19 cellular contexts compared by ENCODE assay signal in genomic region chr1:226158983-226159382, GRCh38. TPM values are rescaled to one million over a fixed set of nuclear protein-coding genes. Genes with fewer than 3 reads are reported as not detected.
A peak's percentile ranks its signal among the peaks of the same experiment; 100 is the strongest.
DNase-seq lines count a peak whose midpoint lies in the region; ATAC-seq, FAIRE-seq and TF ChIP-seq lines count a peak whose summit lies in the region.
"Had no signal": no experiment of that assay in that cellular context is flagged by ENCODE, and none has a peak within 500 bp of the region (broad histone marks: within the 10 kb centered on the region; RNA-seq: fewer than 3 reads in every experiment).

No MANE protein-coding gene starts in this region.

- H3K9me2 ChIP-seq in OCI-LY7 (ENCODE audit: insufficient read depth, low read length) = no peaks in the 10 kb centered on the region

- no peak overlapping the region for H4K8ac ChIP-seq in mesendoderm (ENCODE audit: low read depth, low read length)

- H4K20me1 ChIP-seq in OCI-LY7 (ENCODE audit: insufficient read depth, low read length) (no peaks in the 10 kb centered on the region), HepG2 (ENCODE audit: insufficient read depth, low read length) (no peaks in the 10 kb centered on the region)

- peaks cover 6% of the 10 kb centered on the region for H3K79me1 ChIP-seq in mesendoderm (ENCODE audit: low read length)

- H2AFZ ChIP-seq in OCI-LY7 (ENCODE audit: low read length) (no peak overlapping the region), HepG2 (ENCODE audit: low read length) (no peak overlapping the region)

- peak overlapping the region; percentile 32 for H3K27ac Mint-ChIP-seq in activated CD8-positive, alpha-beta T cell treated with anti-CD3 and anti-CD28 coated beads, Interleukin-2, amount 10 ng/mL, durations not matched to agents 7 days and 5 days
- H3K27ac Mint-ChIP-seq in activated CD8-positive, alpha-beta T cell treated with anti-CD3 and anti-CD28 coated beads for 36 hours = no peak overlapping the region
- H3K27ac Mint-ChIP-seq in naive B cell (peak overlapping the region; percentile 37 to 90 (median 84)), CD14-positive monocyte (no peak overlapping the region)

- CTCF ChIA-PET in activated CD8-positive, alpha-beta T cell treated with anti-CD3 and anti-CD28 coated beads, Interleukin-2, amount 10 ng/mL, durations not matched to agents 7 days and 5 days (lab: Charles Lee) = interaction anchor here (1.8 to 4.0 kb wide), 2 partner anchors 34 to 94 kb away, joined by 4 to 22 read pairs; no protein-coding TSS in a partner anchor
- CTCF ChIA-PET in activated CD8-positive, alpha-beta T cell treated with anti-CD3 and anti-CD28 coated beads for 36 hours (lab: Charles Lee) = interaction anchor here (1.1 to 1.6 kb wide), 4 partner anchors 14 to 174 kb away, joined by 4 to 5 read pairs (median 4); no protein-coding TSS in a partner anchor
- CTCF ChIA-PET in OCI-LY7 (lab: Charles Lee; ENCODE audit: unreplicated experiment) (interaction anchor here (1.1 kb wide), 1 partner anchor 10 kb away, joined by 3 read pairs; no protein-coding TSS in a partner anchor), HepG2 (lab: Yijun Ruan, JAX; ENCODE audit: low intra/inter-chr PET ratio, low total read pairs) (no interaction called here)

- no peak overlapping the region for H2AK5ac ChIP-seq in mesendoderm (ENCODE audit: low read length)

- no peak for DNase-seq in activated CD8-positive, alpha-beta T cell treated with anti-CD3 and anti-CD28 coated beads, Interleukin-2, amount 10 ng/mL, durations not matched to agents 7 days and 5 days
- no peak for DNase-seq in activated CD8-positive, alpha-beta T cell treated with anti-CD3 and anti-CD28 coated beads for 36 hours
- DNase-seq in OCI-LY7 (ENCODE audit: low spot score) (no peak), naive B cell (no peak), CD14-positive monocyte (ENCODE audit: low spot score) (no peak), HepG2 (ENCODE audit: low spot score) (no peak), mesendoderm (no peak)
- DNase-seq: 8988T, DMS53, EL, GF-D8, NCI-H1092 treated with DMSO at 0.1 percent for 48 hours, NCI-H1436 treated with DMSO at 0.1 percent for 48 hours, NCI-H1930, NCI-H226, NCI-H526 had no signal

- no peak for TF ChIP-seq RAD21 in HepG2 (CRISPR knock-in tag; IDR thresholded peaks at IDR 0.05)

- no peaks in the 10 kb centered on the region for H3K27me3 Mint-ChIP-seq in activated CD8-positive, alpha-beta T cell treated with anti-CD3 and anti-CD28 coated beads, Interleukin-2, amount 10 ng/mL, durations not matched to agents 7 days and 5 days (ENCODE audit: low read depth)
- H3K27me3 Mint-ChIP-seq in activated CD8-positive, alpha-beta T cell treated with anti-CD3 and anti-CD28 coated beads for 36 hours = no peaks in the 10 kb centered on the region
- H3K27me3 Mint-ChIP-seq in naive B cell (no peaks in the 10 kb centered on the region), CD14-positive monocyte (ENCODE audit: low read depth in 3 of 3) (no peaks in the 10 kb centered on the region)

- H2BK120ac ChIP-seq in mesendoderm (ENCODE audit: low read depth, low read length) = no peak overlapping the region

- TF ChIP-seq POLR2A in HepG2 (IDR thresholded peaks at IDR 0.05; ENCODE audit: insufficient read depth in 1 of 2, low read depth in 2 of 2, low read length in 2 of 2) = no peak

- no peak overlapping the region for H3K4me3 Mint-ChIP-seq in activated CD8-positive, alpha-beta T cell treated with anti-CD3 and anti-CD28 coated beads, Interleukin-2, amount 10 ng/mL, durations not matched to agents 7 days and 5 days
- H3K4me3 Mint-ChIP-seq in activated CD8-positive, alpha-beta T cell treated with anti-CD3 and anti-CD28 coated beads for 36 hours = no peak overlapping the region
- peak overlapping the region in 3 of 8 donors; percentile 69 to 83 (median 70) for H3K4me3 Mint-ChIP-seq in naive B cell
- H3K4me3 Mint-ChIP-seq in CD14-positive monocyte = no peak overlapping the region

- H3K4ac ChIP-seq in mesendoderm (ENCODE audit: low read depth, low read length) = no peak overlapping the region

- H3K9me3 ChIP-seq in OCI-LY7 (ENCODE audit: low read length) (no peaks in the 10 kb centered on the region), HepG2 (ENCODE audit: low read length) (no peaks in the 10 kb centered on the region)

- peaks cover 55% of the 10 kb centered on the region for H3K36me3 Mint-ChIP-seq in activated CD8-positive, alpha-beta T cell treated with anti-CD3 and anti-CD28 coated beads, Interleukin-2, amount 10 ng/mL, durations not matched to agents 7 days and 5 days (ENCODE audit: low read depth)
- peaks cover 34% of the 10 kb centered on the region for H3K36me3 Mint-ChIP-seq in activated CD8-positive, alpha-beta T cell treated with anti-CD3 and anti-CD28 coated beads for 36 hours (ENCODE audit: low read depth)
- H3K36me3 Mint-ChIP-seq in naive B cell (peaks cover 19 to 46% of the 10 kb centered on the region in 2 donors), CD14-positive monocyte (peaks cover 73 to 90% of the 10 kb centered on the region in 2 donors)

- H3K4me3 ChIP-seq in OCI-LY7 (ENCODE audit: low read depth, low read length, poor library complexity, severe bottlenecking) (no peak overlapping the region), HepG2 (replicated peaks in 1 of 3; ENCODE audit: insufficient read depth in 1 of 3, low read depth in 2 of 3, low read length in 3 of 3) (no peak overlapping the region), mesendoderm (ENCODE audit: low read length) (no peak overlapping the region)
- H3K4me3 ChIP-seq: K562 had no signal

- no peak for FAIRE-seq in HepG2 (lab: Jason Lieb, UNC)
- FAIRE-seq: K562 had no signal

- no peaks in the 10 kb centered on the region for H3K27me3 ChIP-seq in HepG2 (ENCODE audit: control insufficient read depth in 1 of 2, insufficient read depth in 2 of 2, low read length in 2 of 2)
- no peaks in the 10 kb centered on the region for H3K27me3 ChIP-seq in mesendoderm (ENCODE audit: insufficient read depth, low read length, poor library complexity)

- no peak overlapping the region for H3K18ac ChIP-seq in mesendoderm (ENCODE audit: low read length)

- over 99% methylated on average over 7 of the region's 7 CpGs for WGBS in HepG2 (ENCODE audit: low lambda C conversion rate)
- WGBS in mesendoderm (ENCODE audit: extremely low coverage, insufficient coverage, low lambda C conversion rate) = 100% methylated on average over 2 of the region's 7 CpGs

- H2BK15ac ChIP-seq in mesendoderm (replicated peaks; ENCODE audit: low read depth) = no peak overlapping the region

- in situ Hi-C loops in HepG2 (cut with HindIII; ENCODE audit: extremely low pct_ligation_motif_present, low pct_unique_long_range_greater_than_20kb) = no loop called here

- H4K5ac ChIP-seq in mesendoderm (ENCODE audit: low read length) = no peak overlapping the region

- no peak overlapping the region for H2BK5ac ChIP-seq in mesendoderm (ENCODE audit: low read length)

- intact Hi-C loops in activated CD8-positive, alpha-beta T cell treated with anti-CD3 and anti-CD28 coated beads for 36 hours (cut with micrococcal nuclease) = no loop called here
- intact Hi-C loops in OCI-LY7 (cut with micrococcal nuclease; ENCODE audit: unreplicated experiment) = loop anchor here (2.0 kb wide), 1 partner anchor 22 kb away; no protein-coding TSS in a partner anchor
- intact Hi-C loops in CD14-positive monocyte (cut with micrococcal nuclease) = no loop called here
- intact Hi-C loops in HepG2 (cut with micrococcal nuclease; ENCODE audit: unreplicated experiment) = no loop called here

- ATAC-seq in activated CD8-positive, alpha-beta T cell treated with anti-CD3 and anti-CD28 coated beads, Interleukin-2, amount 10 ng/mL, durations not matched to agents 7 days and 5 days = no peak
- ATAC-seq in activated CD8-positive, alpha-beta T cell treated with anti-CD3 and anti-CD28 coated beads for 36 hours = no peak
- ATAC-seq in naive B cell (ENCODE audit: low read depth in 2 of 2) (no peak), GM18909 (IDR thresholded peaks at IDR 0.05; ENCODE audit: poor library complexity, unreplicated experiment) (no peak), HepG2 (no peak)
- ATAC-seq: K562, Right ventricle myocardium inferior had no signal

- peak overlapping the region; percentile 67 for H3K4me2 ChIP-seq in OCI-LY7 (ENCODE audit: low read length)
- no peak overlapping the region for H3K4me2 ChIP-seq in HepG2 (ENCODE audit: low read depth, low read length)
- H3K4me2 ChIP-seq in mesendoderm (ENCODE audit: low read length) = no peak overlapping the region

- BruUV-seq in OCI-LY7 (replicated peaks; lab: Mats Ljungman, UMichigan) (no TSS peak), HepG2 (replicated peaks; lab: Mats Ljungman, UMichigan) (no TSS peak)

- no peak for TF ChIP-seq EP300 in HepG2 (IDR thresholded peaks at IDR 0.05; ENCODE audit: low read depth in 2 of 2, low read length in 2 of 2)
- TF ChIP-seq EP300 in HepG2 (CRISPR knock-in tag; IDR thresholded peaks at IDR 0.05; ENCODE audit: borderline replicate concordance) = no peak

- H3K79me2 ChIP-seq in OCI-LY7 (ENCODE audit: insufficient read depth, low read depth, low read length) (peaks cover 36% of the 10 kb centered on the region; the same call in 1 of the 2 replicates), HepG2 (ENCODE audit: insufficient read depth, low read length) (peaks cover 2% of the 10 kb centered on the region), mesendoderm (ENCODE audit: control insufficient read depth, insufficient read depth, low read length) (no peaks in the 10 kb centered on the region)

- H3K56ac ChIP-seq in mesendoderm (ENCODE audit: low read length) = no peak overlapping the region

- H3K4me1 ChIP-seq in OCI-LY7 (ENCODE audit: insufficient read depth, low read length, poor library complexity, severe bottlenecking) (peaks cover 58% of the 10 kb centered on the region), HepG2 (ENCODE audit: insufficient read depth, low read length) (no peaks in the 10 kb centered on the region), mesendoderm (ENCODE audit: control insufficient read depth, low read depth, low read length) (no peaks in the 10 kb centered on the region)

- H3K27ac ChIP-seq in OCI-LY7 (ENCODE audit: low read depth, low read length, poor library complexity, severe bottlenecking) (peak overlapping the region; percentile 85), HepG2 (ENCODE audit: extremely low read length, insufficient read depth, low read length) (no peak overlapping the region), mesendoderm (ENCODE audit: low read depth, low read length) (no peak overlapping the region)

- H3K9ac ChIP-seq in HepG2 (ENCODE audit: insufficient read depth, low read depth, low read length) (no peak overlapping the region), mesendoderm (ENCODE audit: low read length) (no peak overlapping the region)

- TF ChIP-seq CTCF in activated CD8-positive, alpha-beta T cell treated with anti-CD3 and anti-CD28 coated beads for 36 hours (IDR thresholded peaks at IDR 0.05) = no peak
- TF ChIP-seq CTCF in OCI-LY7 (conservative IDR thresholded peaks at IDR 0.05; ENCODE audit: low read length) (no peak), CD14-positive monocyte (IDR thresholded peaks at IDR 0.05) (no peak), HepG2 (CRISPR knock-in tag; IDR thresholded peaks at IDR 0.05) (no peak)

- peaks cover 24% of the 10 kb centered on the region for H3K4me1 Mint-ChIP-seq in activated CD8-positive, alpha-beta T cell treated with anti-CD3 and anti-CD28 coated beads, Interleukin-2, amount 10 ng/mL, durations not matched to agents 7 days and 5 days (ENCODE audit: low read depth)
- no peaks in the 10 kb centered on the region for H3K4me1 Mint-ChIP-seq in activated CD8-positive, alpha-beta T cell treated with anti-CD3 and anti-CD28 coated beads for 36 hours (ENCODE audit: low read depth)
- peaks cover 40 to 77% (median 52%) of the 10 kb centered on the region in 3 donors for H3K4me1 Mint-ChIP-seq in naive B cell
- H3K4me1 Mint-ChIP-seq in CD14-positive monocyte = peaks cover 11% of the 10 kb centered on the region

- H3K36me3 ChIP-seq in OCI-LY7 (ENCODE audit: insufficient read depth, low read length) (peaks cover 95% of the 10 kb centered on the region), HepG2 (replicated peaks in 1 of 2; ENCODE audit: control insufficient read depth in 1 of 2, insufficient read depth in 2 of 2, low read length in 2 of 2) (peaks cover 22 to 69% of the 10 kb centered on the region in 2 experiments), mesendoderm (ENCODE audit: control insufficient read depth, insufficient read depth, low read length) (peaks cover 11% of the 10 kb centered on the region)

- no peak overlapping the region for H3K23ac ChIP-seq in mesendoderm (ENCODE audit: low read length)

- no peaks in the 10 kb centered on the region for H3K9me3 Mint-ChIP-seq in activated CD8-positive, alpha-beta T cell treated with anti-CD3 and anti-CD28 coated beads, Interleukin-2, amount 10 ng/mL, durations not matched to agents 7 days and 5 days (ENCODE audit: insufficient read depth)
- no peaks in the 10 kb centered on the region for H3K9me3 Mint-ChIP-seq in activated CD8-positive, alpha-beta T cell treated with anti-CD3 and anti-CD28 coated beads for 36 hours
- H3K9me3 Mint-ChIP-seq in naive B cell = peaks cover 0 to 6% (median 0%) of the 10 kb centered on the region in 7 donors
- no peaks in the 10 kb centered on the region for H3K9me3 Mint-ChIP-seq in CD14-positive monocyte

- POLR2A ChIA-PET in activated CD8-positive, alpha-beta T cell treated with anti-CD3 and anti-CD28 coated beads, Interleukin-2, amount 10 ng/mL, durations not matched to agents 7 days and 5 days (lab: Charles Lee) = no interaction called here
- POLR2A ChIA-PET in activated CD8-positive, alpha-beta T cell treated with anti-CD3 and anti-CD28 coated beads for 36 hours (lab: Charles Lee) = no interaction called here
- POLR2A ChIA-PET in OCI-LY7 (lab: Charles Lee) (interaction anchor here (0.6 to 3.7 kb wide), 9 partner anchors 9 to 33 kb away, joined by 3 to 33 read pairs (median 5); no protein-coding TSS in a partner anchor), HepG2 (lab: Yijun Ruan, JAX) (no interaction called here)

RNA-seq across cellular contexts. Expression of gene ACBD3, which starts 27.6 kb away (rescaled TPM):
- total RNA-seq in activated CD8-positive, alpha-beta T cell treated with anti-CD3 and anti-CD28 coated beads, Interleukin-2, amount 10 ng/mL, durations not matched to agents 7 days and 5 days = 10 to 100 TPM; 19.9 to 20.0 TPM
- total RNA-seq in activated CD8-positive, alpha-beta T cell treated with anti-CD3 and anti-CD28 coated beads for 36 hours = 10 to 100 TPM; 17.4 to 17.7 TPM
- total RNA-seq in OCI-LY7 (2014; rRNA removed; shearing (Covaris generic)) = 30.3 and 35.3 TPM in 2 replicates
- total RNA-seq in OCI-LY7 (2022) = 51.7 and 54.1 TPM in 2 replicates
- polyA plus RNA-seq in naive B cell (ENCODE audit: low read depth in 6 of 6) = 10 to 100 TPM; 38.5 to 88.1 (median 55.0) TPM
- 10 to 100 TPM; 11.4 to 16.3 TPM for polyA plus RNA-seq in CD14-positive monocyte
- total RNA-seq in HepG2 (2016; rRNA removed; fragmentation: Illumina TruSeq; extraction: Trizol) = 39.3 and 59.0 TPM in 2 replicates
- total RNA-seq in HepG2 (2016; cell fraction: cytosol; rRNA removed; fragmentation: Illumina TruSeq; extraction: Trizol; ENCODE audit: low read depth) = 2.3 and 3.6 TPM in 2 replicates
- total RNA-seq in HepG2 (2016; cell fraction: insoluble cytoplasmic fraction; rRNA removed; fragmentation: Illumina TruSeq; extraction: Trizol) = 39.7 and 56.7 TPM in 2 replicates
- 10.1 and 13.7 TPM in 2 replicates for total RNA-seq in HepG2 (2016; cell fraction: membrane; rRNA removed; fragmentation: Illumina TruSeq; extraction: Trizol)
- total RNA-seq in HepG2 (2016; cell fraction: nucleus; rRNA removed; fragmentation: Illumina TruSeq; extraction: Trizol) = 22.6 and 23.2 TPM in 2 replicates
- 19.4 and 24.3 TPM in 2 replicates for polyA plus RNA-seq in HepG2 (2011; rRNA removed)
- polyA plus RNA-seq in HepG2 (2011; cell fraction: cytosol; rRNA removed) = 12.3 and 17.8 TPM in 2 replicates
- 8.4 and 8.6 TPM in 2 replicates for polyA plus RNA-seq in HepG2 (2011; cell fraction: nucleus; rRNA removed)
- 17.3 and 26.9 TPM in 2 replicates for polyA plus RNA-seq in HepG2 (2012)
- polyA plus RNA-seq in HepG2 (2016; cell fraction: cytosol; fragmentation: Illumina TruSeq; extraction: Trizol; ENCODE audit: low read depth) = 1.1 and 1.2 TPM in 2 replicates
- polyA plus RNA-seq in HepG2 (2016; cell fraction: insoluble cytoplasmic fraction; fragmentation: Illumina TruSeq; extraction: Trizol; ENCODE audit: low read depth) = 54.1 and 54.3 TPM in 2 replicates
- 4.5 and 5.6 TPM in 2 replicates for polyA plus RNA-seq in HepG2 (2016; cell fraction: membrane; fragmentation: Illumina TruSeq; extraction: Trizol; ENCODE audit: low read depth)
- 27.5 and 28.4 TPM in 2 replicates for polyA plus RNA-seq in HepG2 (2016; cell fraction: nucleus; fragmentation: Illumina TruSeq; extraction: Trizol; ENCODE audit: insufficient read depth, low read depth)
- 11.0 and 11.5 TPM in 2 replicates for polyA minus RNA-seq in HepG2 (2011; rRNA and poly(A)+ RNA removed; ENCODE audit: low replicate concordance)
- 28.0 and 28.4 TPM in 2 replicates for polyA minus RNA-seq in HepG2 (2011; cell fraction: cytosol; rRNA and poly(A)+ RNA removed)
- 17.9 and 19.4 TPM in 2 replicates for polyA minus RNA-seq in HepG2 (2011; cell fraction: nucleus; rRNA and poly(A)+ RNA removed)
- polyA plus RNA-seq in mesendoderm (2013, experiment 1 of 2) = 29.2 TPM
- polyA plus RNA-seq in mesendoderm (2013, experiment 2 of 2) = 28.6 TPM

Comparison
In these comparisons a context has a peak if more than half of its experiments do, and no peak if none do; other contexts are left out.
1. H3K27ac Mint-ChIP-seq: peak in activated CD8-positive, alpha-beta T cell treated with anti-CD3 and anti-CD28 coated beads, Interleukin-2, amount 10 ng/mL, durations not matched to agents 7 days and 5 days (single experiment) and naive B cell (6 of 6); none in activated CD8-positive, alpha-beta T cell treated with anti-CD3 and anti-CD28 coated beads for 36 hours (single experiment) and CD14-positive monocyte (0 of 7).